ENCODE assay signal across 8 cellular contexts in the genomic region with DNA sequence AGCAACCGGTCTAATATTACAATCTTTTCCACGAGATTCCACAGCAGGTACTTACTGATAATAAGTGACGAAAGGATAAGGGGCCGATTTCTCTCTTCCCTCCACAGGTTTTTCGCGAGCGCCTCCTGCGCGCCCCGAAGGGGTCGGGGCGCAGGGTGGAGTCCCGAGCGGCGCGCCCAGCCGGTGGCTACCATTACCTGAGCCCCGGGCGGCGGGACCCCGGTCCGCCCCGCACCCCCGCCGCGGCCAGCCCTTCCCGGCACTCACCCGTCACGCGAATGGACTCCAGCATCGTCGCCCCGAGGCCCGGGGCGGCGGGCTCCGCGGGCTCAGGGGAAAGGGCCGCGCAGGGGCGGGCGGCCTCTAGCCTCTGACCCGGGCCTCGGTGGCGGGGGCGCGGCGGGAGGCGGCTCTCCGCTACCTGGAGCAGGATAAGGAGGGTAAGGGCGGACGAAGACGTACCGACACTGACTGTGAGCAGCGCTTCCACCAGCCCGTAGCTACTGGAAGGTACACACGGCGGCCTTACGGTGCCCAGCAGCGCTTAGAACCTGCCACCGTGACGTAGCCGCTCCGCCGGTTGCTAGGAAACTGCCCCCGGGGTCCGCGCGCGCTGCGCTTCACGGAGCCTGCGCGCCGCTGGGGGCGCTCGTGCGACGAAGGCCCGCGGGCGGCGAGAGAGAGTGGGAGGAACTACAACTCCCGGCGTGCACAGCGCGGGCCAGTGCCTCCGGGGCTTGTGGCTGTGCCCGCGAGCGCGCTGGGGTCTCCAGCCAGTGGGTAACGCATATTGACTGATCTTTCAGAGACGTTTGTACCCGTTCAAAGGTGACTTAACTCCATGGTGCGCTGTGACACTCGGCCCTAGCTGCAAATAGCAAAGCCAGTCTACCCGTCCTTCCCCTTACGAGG.
DNase-seq lines count a peak whose midpoint lies in the region; ATAC-seq, FAIRE-seq and TF ChIP-seq lines count a peak whose summit lies in the region.

No MANE protein-coding gene starts in this region.

- peak; percentile 89 for DNase-seq in GM18507 (ENCODE audit: extremely low spot score, insufficient read length, low read depth)
- peak; percentile 44 for DNase-seq in NCI-H187 treated with DMSO at 0.1 percent for 48 hours (lab: John Stamatoyannopoulos, UW)
- DNase-seq in T1000 (lab: John Stamatoyannopoulos, UW): peak; percentile 90
- peak; percentile 84 for DNase-seq in astrocyte of the spinal cord (ENCODE audit: low read depth, low spot score)
- peak in 50 of 51 donors; percentile 40 to 93 (median 82) for DNase-seq in hypothalamus (lab: John Stamatoyannopoulos, UW)
- DNase-seq in retina: peak; percentile 98
- DNase-seq in cortex of kidney (lab: John Stamatoyannopoulos, UW): no peak

- in situ Hi-C loops in astrocyte of the spinal cord (cut with HindIII; ENCODE audit: low sequenced_read_pairs): no loop called here

- peak; percentile 80 for TF ChIP-seq CTCF in astrocyte of the spinal cord (IDR thresholded peaks at IDR 0.05; ENCODE audit: low read depth, low read length)

- FAIRE-seq in GM18507 (lab: Jason Lieb, UNC): peak; percentile 79

- ATAC-seq in HG02981 (IDR thresholded peaks at IDR 0.05; ENCODE audit: unreplicated experiment): peak; percentile 100

- peak overlapping the region; percentile 72 for H3K4me3 ChIP-seq in astrocyte of the spinal cord (ENCODE audit: low read depth, low read length)
